Comparison of ENCODE assay signal across 22 cellular contexts in genomic region chr3:62882676-62883228, GRCh38. TPM values are rescaled to one million over a fixed set of nuclear protein-coding genes. Genes with fewer than 3 reads are reported as not detected.
"Had no signal": no experiment of that assay in that cellular context is flagged by ENCODE, and none has a peak within 500 bp of the region (broad histone marks: within the 10 kb centered on the region; RNA-seq: fewer than 3 reads in every experiment).

No MANE protein-coding gene starts in this region.

- H3K9ac ChIP-seq: parathyroid adenoma had no signal

- H3K9me3 Mint-ChIP-seq: activated CD4-positive, alpha-beta T cell treated with anti-CD3 and anti-CD28 coated beads, Interleukin-2, amount 10 ng/mL, durations not matched to agents 24 days and 14 days; nephron; stimulated activated memory B cell treated with anti-CD40 and anti-IgM and Interleukin-4, amounts not matched to agents 10 μg/mL and 1 μg/mL and 100 μg/mL, for 72 hours had no signal

- H3K4me3 Mint-ChIP-seq: activated CD4-positive, alpha-beta T cell treated with anti-CD3 and anti-CD28 coated beads, Interleukin-2, amount 10 ng/mL, durations not matched to agents 24 days and 14 days; activated CD8-positive, alpha-beta T cell treated with anti-CD3 and anti-CD28 coated beads for 36 hours; activated T-cell treated with anti-CD3 and anti-CD28 coated beads, Interleukin-2, amount 50 U/mL, for 24 hours; nephron; stimulated activated memory B cell treated with anti-CD40 and anti-IgM and Interleukin-4, amounts not matched to agents 10 μg/mL and 1 μg/mL and 100 μg/mL, for 72 hours had no signal

- FAIRE-seq: endothelial cell of umbilical vein had no signal

- ATAC-seq: activated CD8-positive, alpha-beta T cell treated with anti-CD3 and anti-CD28 coated beads for 36 hours; foreskin keratinocyte; lower lobe of right lung; sciatic nerve; stimulated activated memory B cell treated with anti-CD40 and anti-IgM and Interleukin-4, amounts not matched to agents 10 μg/mL and 1 μg/mL and 100 μg/mL, for 72 hours had no signal

- H3K36me3 ChIP-seq: esophagus muscularis mucosa, lower lobe of right lung, spleen, thoracic aorta, upper lobe of left lung had no signal

- H2AFZ ChIP-seq: parathyroid adenoma had no signal

- H3K27me3 Mint-ChIP-seq: activated CD4-positive, alpha-beta T cell treated with anti-CD3 and anti-CD28 coated beads, Interleukin-2, amount 10 ng/mL, durations not matched to agents 24 days and 14 days; stimulated activated memory B cell treated with anti-CD40 and anti-IgM and Interleukin-4, amounts not matched to agents 10 μg/mL and 1 μg/mL and 100 μg/mL, for 72 hours had no signal

- H3K4me1 ChIP-seq: esophagus muscularis mucosa, foreskin keratinocyte, lower lobe of right lung, parathyroid adenoma, spleen, upper lobe of left lung had no signal

- H3K27ac ChIP-seq: esophagus muscularis mucosa, foreskin keratinocyte, lower lobe of right lung, parathyroid adenoma, spleen, thoracic aorta, upper lobe of left lung had no signal

- H3K79me2 ChIP-seq: parathyroid adenoma had no signal

- H3K36me3 Mint-ChIP-seq: stimulated activated memory B cell treated with anti-CD40 and anti-IgM and Interleukin-4, amounts not matched to agents 10 μg/mL and 1 μg/mL and 100 μg/mL, for 72 hours had no signal

- H3K4me3 ChIP-seq: esophagus muscularis mucosa, lower lobe of right lung, spleen, thoracic aorta, upper lobe of left lung had no signal

- DNase-seq: activated CD4-positive, alpha-beta T cell treated with anti-CD3 and anti-CD28 coated beads, Interleukin-2, amount 10 ng/mL, durations not matched to agents 24 days and 14 days; activated CD8-positive, alpha-beta T cell treated with anti-CD3 and anti-CD28 coated beads for 36 hours; activated naive CD4-positive, alpha-beta T cell treated with anti-CD3 and anti-CD28 coated beads, Interleukin-2, amount 50 U/mL, for 16 hours; activated T-cell treated with anti-CD3 and anti-CD28 coated beads, Interleukin-2, amount 50 U/mL, for 24 hours; dermis blood vessel endothelial cell; effector memory CD4-positive, alpha-beta T cell; foreskin keratinocyte; hippocampal formation; islet precursor cell; lower lobe of right lung; midbrain; spleen; stimulated activated CD4-positive, alpha-beta T cell treated with anti-CD3 and anti-CD28 coated beads, Interleukin-4, amount 100 ng/mL, for 4 hours; upper lobe of left lung had no signal

- H3K4me1 Mint-ChIP-seq: activated CD4-positive, alpha-beta T cell treated with anti-CD3 and anti-CD28 coated beads, Interleukin-2, amount 10 ng/mL, durations not matched to agents 24 days and 14 days; nephron; stimulated activated memory B cell treated with anti-CD40 and anti-IgM and Interleukin-4, amounts not matched to agents 10 μg/mL and 1 μg/mL and 100 μg/mL, for 72 hours had no signal

- H3K27ac Mint-ChIP-seq: activated CD4-positive, alpha-beta T cell treated with anti-CD3 and anti-CD28 coated beads, Interleukin-2, amount 10 ng/mL, durations not matched to agents 24 days and 14 days; activated CD8-positive, alpha-beta T cell treated with anti-CD3 and anti-CD28 coated beads for 36 hours; activated T-cell treated with anti-CD3 and anti-CD28 coated beads, Interleukin-2, amount 50 U/mL, for 24 hours; nephron; stimulated activated memory B cell treated with anti-CD40 and anti-IgM and Interleukin-4, amounts not matched to agents 10 μg/mL and 1 μg/mL and 100 μg/mL, for 72 hours had no signal

- H3K27me3 ChIP-seq: upper lobe of left lung had no signal

- H3K9me3 ChIP-seq: esophagus muscularis mucosa, lower lobe of right lung, spleen, thoracic aorta, upper lobe of left lung had no signal

RNA-seq across cellular contexts. Expression of gene CADPS, which starts 7.5 kb away (rescaled TPM):
- total RNA-seq: activated CD4-positive, alpha-beta T cell treated with anti-CD3 and anti-CD28 coated beads, Interleukin-2, amount 10 ng/mL, durations not matched to agents 24 days and 14 days; activated CD8-positive, alpha-beta T cell treated with anti-CD3 and anti-CD28 coated beads for 36 hours; chondrocyte; dermis blood vessel endothelial cell; endothelial cell of umbilical vein had no signal
- polyA plus RNA-seq: endothelial cell of umbilical vein had no signal
